ENCODE assay signal across 21 cellular contexts in the genomic region with DNA sequence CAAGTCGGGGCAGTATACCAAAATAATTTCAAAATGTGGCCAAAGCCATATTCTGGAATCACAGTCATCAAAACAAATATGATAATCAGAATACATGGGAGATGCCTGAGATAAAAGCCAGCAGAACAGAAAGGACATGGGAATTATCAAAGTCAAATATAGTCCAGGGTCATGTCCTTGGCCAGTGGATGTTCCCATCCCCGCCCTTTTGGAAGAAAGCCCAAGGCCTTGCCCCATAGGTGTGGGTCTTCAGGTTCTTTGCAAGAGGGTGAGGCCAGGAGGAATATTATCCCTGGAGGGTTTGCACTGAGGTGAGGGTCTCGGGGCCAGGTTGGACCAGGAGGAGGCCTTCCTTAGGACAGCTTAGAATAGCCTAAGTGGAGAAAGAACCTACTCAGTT. TPM values are rescaled to one million over a fixed set of nuclear protein-coding genes. Genes with fewer than 3 reads are reported as not detected.
DNase-seq lines count a peak whose midpoint lies in the region; ATAC-seq, FAIRE-seq and TF ChIP-seq lines count a peak whose summit lies in the region.
"Had no signal": no experiment of that assay in that cellular context is flagged by ENCODE, and none has a peak within 500 bp of the region (broad histone marks: within the 10 kb centered on the region; RNA-seq: fewer than 3 reads in every experiment).

No MANE protein-coding gene starts in this region.

- TF ChIP-seq CTCF in brain (conservative IDR thresholded peaks at IDR 0.05) (no peak), heart left ventricle (IDR thresholded peaks at IDR 0.05) (no peak), thoracic aorta (IDR thresholded peaks at IDR 0.05) (no peak), pancreas (IDR thresholded peaks at IDR 0.05) (no peak)

- H3K4me1 Mint-ChIP-seq in brain = peaks cover 56% of the 10 kb centered on the region
- H3K4me1 Mint-ChIP-seq: activated naive CD8-positive, alpha-beta T cell treated with anti-CD3 and anti-CD28 coated beads, Interleukin-2, amount 10 ng/mL, durations not matched to agents 7 days and 5 days; CD8-positive, alpha-beta memory T cell; central memory CD8-positive, alpha-beta T cell had no signal

- H3K27ac Mint-ChIP-seq in brain = peak overlapping the region in 3 of 5 experiments; percentile 42 to 86 (median 68)
- H3K27ac Mint-ChIP-seq: activated CD8-positive, alpha-beta T cell treated with anti-CD3 and anti-CD28 coated beads for 36 hours; activated naive CD8-positive, alpha-beta T cell treated with anti-CD3 and anti-CD28 coated beads, Interleukin-2, amount 10 ng/mL, durations not matched to agents 7 days and 5 days; CD8-positive, alpha-beta memory T cell had no signal

- H3K27ac ChIP-seq in heart left ventricle = peak overlapping the region in 10 of 12 donors; percentile 5 to 88 (median 70)
- peak overlapping the region; percentile 72 for H3K27ac ChIP-seq in muscle layer of colon (ENCODE audit: low read depth, low read length)
- H3K27ac ChIP-seq in thoracic aorta = peak overlapping the region; percentile 33 to 76
- H3K27ac ChIP-seq in pancreas = no peak overlapping the region
- H3K27ac ChIP-seq: neutrophil had no signal

- H3K4me3 ChIP-seq in heart left ventricle (no peak overlapping the region), muscle layer of colon (ENCODE audit: low read depth in 1 of 2, low read length in 2 of 2) (no peak overlapping the region), thoracic aorta (no peak overlapping the region), pancreas (no peak overlapping the region)
- H3K4me3 ChIP-seq: GM12878, HAP-1 had no signal

- no peaks in the 10 kb centered on the region for H3K36me3 Mint-ChIP-seq in brain
- H3K36me3 Mint-ChIP-seq: activated naive CD8-positive, alpha-beta T cell treated with anti-CD3 and anti-CD28 coated beads, Interleukin-2, amount 10 ng/mL, durations not matched to agents 7 days and 5 days had no signal

- peak in 2 of 4 donors; percentile 8 to 15 for ATAC-seq in heart left ventricle
- ATAC-seq in thoracic aorta (ENCODE audit: insufficient number of reproducible peaks, low FRiP score, low read depth) = no peak
- ATAC-seq in pancreas = no peak
- ATAC-seq in HG03460 (IDR thresholded peaks at IDR 0.05; ENCODE audit: unreplicated experiment) = no peak
- ATAC-seq: activated CD8-positive, alpha-beta T cell treated with anti-CD3 and anti-CD28 coated beads for 36 hours; GM12878 had no signal

- FAIRE-seq in pancreas (lab: Jason Lieb, UNC) = no peak
- FAIRE-seq: GM12878, keratinocyte had no signal

- DNase-seq in heart left ventricle = no peak
- no peak for DNase-seq in thoracic aorta (ENCODE audit: low spot score)
- no peak for DNase-seq in NCI-H1417 treated with DMSO at 0.1 percent for 48 hours (lab: John Stamatoyannopoulos, UW)
- no peak for DNase-seq in pancreas
- DNase-seq in NCI-H187 treated with DMSO at 0.1 percent for 48 hours (lab: John Stamatoyannopoulos, UW) = no peak
- DNase-seq: activated CD8-positive, alpha-beta T cell treated with anti-CD3 and anti-CD28 coated beads for 36 hours; activated effector memory CD4-positive, alpha-beta T cell treated with anti-CD3 and anti-CD28 coated beads, Interleukin-2, amount 50 U/mL, for 16 hours; activated naive CD8-positive, alpha-beta T cell treated with anti-CD3 and anti-CD28 coated beads, Interleukin-2, amount 10 ng/mL, durations not matched to agents 7 days and 5 days; CD8-positive, alpha-beta memory T cell; DMS 273 treated with DMSO at 0.1 percent for 48 hours; EL; stimulated activated CD4-positive, alpha-beta T cell treated with anti-CD3 and anti-CD28 coated beads, Interleukin-2, amount 100 ng/mL, for 48 hours had no signal

- H3K36me3 ChIP-seq in heart left ventricle (no peaks in the 10 kb centered on the region), muscle layer of colon (ENCODE audit: insufficient read depth, low read length) (no peaks in the 10 kb centered on the region), thoracic aorta (no peaks in the 10 kb centered on the region), pancreas (no peaks in the 10 kb centered on the region)
- H3K36me3 ChIP-seq: BE2C, HAP-1, neutrophil had no signal

- WGBS in heart left ventricle, 4 donors = 57 to 76% (median 66%) methylated on average over 3 of the region's 3 CpGs
- 56 to 63% methylated on average over 3 of the region's 3 CpGs for WGBS in pancreas, 2 donors

- H3K9me3 Mint-ChIP-seq in brain = no peaks in the 10 kb centered on the region
- H3K9me3 Mint-ChIP-seq: activated CD8-positive, alpha-beta T cell treated with anti-CD3 and anti-CD28 coated beads for 36 hours; activated naive CD8-positive, alpha-beta T cell treated with anti-CD3 and anti-CD28 coated beads, Interleukin-2, amount 10 ng/mL, durations not matched to agents 7 days and 5 days; CD8-positive, alpha-beta memory T cell; central memory CD8-positive, alpha-beta T cell had no signal

- H3K27me3 ChIP-seq in heart left ventricle (peaks cover 0 to 5% (median 0%) of the 10 kb centered on the region in 9 donors), muscle layer of colon (ENCODE audit: control insufficient read depth in 1 of 2, insufficient read depth in 2 of 2, low read length in 2 of 2) (no peaks in the 10 kb centered on the region), thoracic aorta (replicated peaks; ENCODE audit: insufficient read depth) (no peaks in the 10 kb centered on the region), pancreas (no peaks in the 10 kb centered on the region)
- H3K27me3 ChIP-seq: BE2C had no signal

- no peak for TF ChIP-seq POLR2A in heart left ventricle (IDR thresholded peaks at IDR 0.05)

- peaks cover 4% of the 10 kb centered on the region for H3K27me3 Mint-ChIP-seq in brain

- no peak overlapping the region for H3K4me3 Mint-ChIP-seq in brain
- H3K4me3 Mint-ChIP-seq: activated CD8-positive, alpha-beta T cell treated with anti-CD3 and anti-CD28 coated beads for 36 hours; activated naive CD8-positive, alpha-beta T cell treated with anti-CD3 and anti-CD28 coated beads, Interleukin-2, amount 10 ng/mL, durations not matched to agents 7 days and 5 days; CD8-positive, alpha-beta memory T cell; central memory CD8-positive, alpha-beta T cell had no signal

- H3K9me3 ChIP-seq in heart left ventricle (no peaks in the 10 kb centered on the region), muscle layer of colon (ENCODE audit: low read length) (no peaks in the 10 kb centered on the region), thoracic aorta (no peaks in the 10 kb centered on the region), pancreas (no peaks in the 10 kb centered on the region)
- H3K9me3 ChIP-seq: BE2C, HAP-1, neutrophil had no signal

- intact Hi-C loops in heart left ventricle (cut with DNase I) = loop anchor here in 8 of 10 donors (2.0 to 10.0 kb wide), 10 partner anchors 121 to 382 kb away; a partner anchor contains a TSS
- intact Hi-C loops in pancreas (cut with DNase I) = no loop called here

- H3K9ac ChIP-seq in muscle layer of colon (ENCODE audit: low read length) = no peak overlapping the region

- H3K4me1 ChIP-seq in heart left ventricle (peaks cover 0 to 83% (median 41%) of the 10 kb centered on the region in 12 donors), muscle layer of colon (ENCODE audit: insufficient read depth, low read length) (peaks cover 73% of the 10 kb centered on the region), thoracic aorta (ENCODE audit: control insufficient read depth in 1 of 2, low read depth in 2 of 2) (peaks cover 13 to 50% of the 10 kb centered on the region in 2 donors), pancreas (peaks cover 0 to 9% (median 3%) of the 10 kb centered on the region in 3 donors)

RNA-seq across cellular contexts. Expression of a gene that starts 53.6 kb away (rescaled TPM):
- polyA plus RNA-seq in brain (ENCODE audit: insufficient read depth, low read depth, low replicate concordance) (0.59 TPM), heart left ventricle (under 1 TPM; 0.34 to 0.98 TPM), pancreas (under 1 TPM in 1 of 2 donors, not detected in 1; 0.19 TPM)
- total RNA-seq in heart left ventricle (1 to 10 TPM in 7 of 9 donors, under 1 TPM in 2; 0.72 to 2.1 (median 1.4) TPM), thoracic aorta (1 to 10 TPM; 1.1 TPM), pancreas (1 to 10 TPM in 1 of 6 donors, under 1 TPM in 5; 0.42 to 1.1 (median 0.58) TPM)

Comparison
In these comparisons a context has a peak if more than half of its experiments do, and no peak if none do; other contexts are left out.
1. H3K27ac ChIP-seq: peak in heart left ventricle (10 of 12), muscle layer of colon (single experiment) and thoracic aorta (2 of 2); none in pancreas (0 of 4).
2. intact Hi-C loops: an anchor here in heart left ventricle (2.0 to 10.0 kb wide); none called in pancreas.